ENCODE assay signal across 1 cellular context in the genomic region with DNA sequence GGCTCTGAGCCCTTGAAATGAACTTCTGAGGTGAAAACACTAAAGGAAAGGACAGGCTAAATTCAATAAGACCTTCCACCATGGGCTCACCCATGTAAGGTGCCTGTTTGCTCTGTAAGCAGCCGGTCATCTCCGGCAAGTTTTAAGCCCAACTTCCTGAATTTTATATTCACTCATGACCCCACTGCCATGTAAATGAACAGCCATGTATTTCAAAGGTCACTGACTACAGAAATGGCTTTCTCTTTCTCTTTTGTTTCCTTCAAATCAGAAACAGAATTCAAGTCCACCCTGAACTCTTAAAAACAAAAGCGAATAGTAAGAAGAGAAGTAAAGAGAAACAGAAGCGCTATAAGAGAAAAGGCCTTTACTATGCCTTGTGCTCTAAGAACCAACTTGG.
TF ChIP-seq lines count a peak whose summit lies in the region.

No MANE protein-coding gene starts in this region.

TF ChIP-seq in WTC11, 78 proteins besides CTCF, POLR2A, EP300 and RAD21 (continued from another document):
- TF ChIP-seq, protein P1, sequence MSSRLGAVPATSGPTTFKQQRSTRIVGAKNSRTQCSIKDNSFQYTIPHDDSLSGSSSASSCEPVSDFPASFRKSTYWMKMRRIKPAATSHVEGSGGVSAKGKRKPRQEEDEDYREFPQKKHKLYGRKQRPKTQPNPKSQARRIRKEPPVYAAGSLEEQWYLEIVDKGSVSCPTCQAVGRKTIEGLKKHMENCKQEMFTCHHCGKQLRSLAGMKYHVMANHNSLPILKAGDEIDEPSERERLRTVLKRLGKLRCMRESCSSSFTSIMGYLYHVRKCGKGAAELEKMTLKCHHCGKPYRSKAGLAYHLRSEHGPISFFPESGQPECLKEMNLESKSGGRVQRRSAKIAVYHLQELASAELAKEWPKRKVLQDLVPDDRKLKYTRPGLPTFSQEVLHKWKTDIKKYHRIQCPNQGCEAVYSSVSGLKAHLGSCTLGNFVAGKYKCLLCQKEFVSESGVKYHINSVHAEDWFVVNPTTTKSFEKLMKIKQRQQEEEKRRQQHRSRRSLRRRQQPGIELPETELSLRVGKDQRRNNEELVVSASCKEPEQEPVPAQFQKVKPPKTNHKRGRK (CRISPR knock-in tag; IDR thresholded peaks at IDR 0.05; ENCODE audit: borderline replicate concordance) = no peak
